Comparison of ENCODE assay signal across 25 cellular contexts in the genomic region with DNA sequence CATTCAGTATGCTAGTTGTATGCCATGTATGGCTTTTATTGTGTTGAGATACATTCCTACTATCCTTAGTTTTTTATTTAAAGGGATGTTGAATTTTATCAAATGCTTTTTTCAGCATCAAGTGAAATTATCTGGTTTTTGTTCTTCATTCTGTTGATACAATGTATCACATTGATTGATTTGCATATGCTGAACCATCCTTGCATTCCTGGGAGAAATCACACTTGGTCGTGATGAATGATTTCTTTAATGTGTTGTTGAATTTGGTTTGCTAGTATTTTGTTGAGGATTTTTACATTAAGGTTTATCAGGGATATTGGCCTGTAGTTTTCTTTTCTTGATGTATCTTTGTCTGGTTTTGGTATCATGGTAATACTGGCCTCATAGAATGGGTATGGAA. TPM values are rescaled to one million over a fixed set of nuclear protein-coding genes. Genes with fewer than 3 reads are reported as not detected.
A peak's percentile ranks its signal among the peaks of the same experiment; 100 is the strongest.
DNase-seq lines count a peak whose midpoint lies in the region; ATAC-seq, FAIRE-seq and TF ChIP-seq lines count a peak whose summit lies in the region.
"Had no signal": no experiment of that assay in that cellular context is flagged by ENCODE, and none has a peak within 500 bp of the region (broad histone marks: within the 10 kb centered on the region; RNA-seq: fewer than 3 reads in every experiment).

No MANE protein-coding gene starts in this region.

- H3K36me3 Mint-ChIP-seq in astrocyte (ENCODE audit: low read depth, unreplicated experiment) = no peaks in the 10 kb centered on the region
- H3K36me3 Mint-ChIP-seq in immature natural killer cell = peaks cover 14 to 17% (median 14%) of the 10 kb centered on the region in 3 donors
- H3K36me3 Mint-ChIP-seq: CD14-positive monocyte had no signal

- H3K9ac ChIP-seq in astrocyte (ENCODE audit: low read length) = no peak overlapping the region
- H3K9ac ChIP-seq: BLaER1 treated with 17β-estradiol and CSF1 and Interleukin-3, amounts not matched to agents 10 nM and 100 nM had no signal

- peak; percentile 9 for FAIRE-seq in GM18507 (lab: Jason Lieb, UNC)
- FAIRE-seq in astrocyte (lab: Jason Lieb, UNC) = peak; percentile 39
- FAIRE-seq: A549, D721Med, GM12878, H1 had no signal

- no peaks in the 10 kb centered on the region for H3K36me3 ChIP-seq in HEK293 (ENCODE audit: control insufficient read depth in 2 of 2, insufficient read depth in 1 of 2, low read length in 2 of 2)
- no peaks in the 10 kb centered on the region for H3K36me3 ChIP-seq in astrocyte (ENCODE audit: insufficient read depth, low read length)
- H3K36me3 ChIP-seq: BE2C; BLaER1 treated with 17β-estradiol and CSF1 and Interleukin-3, amounts not matched to agents 10 nM and 100 nM had no signal

- CTCF ChIA-PET in HEK293 (lab: Yijun Ruan, JAX) = no interaction called here

- H3K27me3 ChIP-seq in astrocyte (ENCODE audit: insufficient read depth, low read length) = no peaks in the 10 kb centered on the region
- H3K27me3 ChIP-seq: BE2C; BLaER1 treated with 17β-estradiol and CSF1 and Interleukin-3, amounts not matched to agents 10 nM and 100 nM had no signal

- H3K27me3 Mint-ChIP-seq in astrocyte (ENCODE audit: low read depth, unreplicated experiment) = no peaks in the 10 kb centered on the region
- peaks cover 0 to 2% (median 1%) of the 10 kb centered on the region in 3 donors for H3K27me3 Mint-ChIP-seq in immature natural killer cell (ENCODE audit: low read depth in 3 of 3)
- H3K27me3 Mint-ChIP-seq: CD4-positive, alpha-beta T cell; CD8-positive, alpha-beta memory T cell had no signal

- ATAC-seq in GM18867 (IDR thresholded peaks at IDR 0.05; ENCODE audit: unreplicated experiment) = no peak
- ATAC-seq: A549, GM12878 had no signal

- H3K9me3 ChIP-seq in HEK293 (ENCODE audit: control insufficient read depth, insufficient read depth, low read depth, low read length) = no peaks in the 10 kb centered on the region; the same call in 1 of the 2 replicates
- H3K9me3 ChIP-seq in astrocyte (ENCODE audit: insufficient read depth, low read depth, low read length) = no peaks in the 10 kb centered on the region
- H3K9me3 ChIP-seq: BE2C had no signal

- POLR2A ChIA-PET in HEK293 (lab: Yijun Ruan, JAX) = no interaction called here

- H3K27ac Mint-ChIP-seq in astrocyte (ENCODE audit: unreplicated experiment) (no peak overlapping the region), immature natural killer cell (no peak overlapping the region)
- H3K27ac Mint-ChIP-seq: CD14-positive monocyte; CD4-positive, alpha-beta T cell had no signal

- no peak overlapping the region for H2AFZ ChIP-seq in astrocyte (ENCODE audit: low read depth, low read length)

- H3K4me3 ChIP-seq in HEK293 (ENCODE audit: low read depth, low read length) (no peak overlapping the region), astrocyte (ENCODE audit: insufficient read depth, low read depth, low read length) (no peak overlapping the region)
- H3K4me3 ChIP-seq: A549; BLaER1 treated with 17β-estradiol and CSF1 and Interleukin-3, amounts not matched to agents 10 nM and 100 nM; GM12878 had no signal

- H3K4me1 ChIP-seq in HEK293 (ENCODE audit: control insufficient read depth, insufficient read depth, low read length) (no peaks in the 10 kb centered on the region), astrocyte (ENCODE audit: insufficient read depth, low read length) (peaks cover 22% of the 10 kb centered on the region)
- H3K4me1 ChIP-seq: BE2C had no signal

- H3K9me3 Mint-ChIP-seq in astrocyte (ENCODE audit: unreplicated experiment) (peaks cover 4% of the 10 kb centered on the region), immature natural killer cell (peaks cover 17 to 29% (median 23%) of the 10 kb centered on the region in 6 donors)

- H3K27ac ChIP-seq in HEK293 (ENCODE audit: extremely low read depth, low read depth, low read length) = no peak overlapping the region
- no peak overlapping the region for H3K27ac ChIP-seq in astrocyte (ENCODE audit: low read depth, low read length)
- H3K27ac ChIP-seq: A549; BLaER1 treated with 17β-estradiol and CSF1 and Interleukin-3, amounts not matched to agents 10 nM and 100 nM had no signal

- H4K20me1 ChIP-seq in astrocyte (ENCODE audit: insufficient read depth, low read length) = no peaks in the 10 kb centered on the region
- H4K20me1 ChIP-seq: BLaER1 treated with 17β-estradiol and CSF1 and Interleukin-3, amounts not matched to agents 10 nM and 100 nM had no signal

- H3K4me1 Mint-ChIP-seq in astrocyte (ENCODE audit: low read depth, unreplicated experiment) (peaks cover 17% of the 10 kb centered on the region), immature natural killer cell (no peaks in the 10 kb centered on the region)

- H3K79me2 ChIP-seq in astrocyte (ENCODE audit: insufficient read depth, low read length) = no peaks in the 10 kb centered on the region

- no peak overlapping the region for H3K4me2 ChIP-seq in astrocyte (ENCODE audit: low read length)
- H3K4me2 ChIP-seq: A549; BLaER1 treated with 17β-estradiol and CSF1 and Interleukin-3, amounts not matched to agents 10 nM and 100 nM had no signal

- DNase-seq in GM18507 (ENCODE audit: extremely low spot score, insufficient read length, low read depth) = no peak
- DNase-seq in astrocyte (ENCODE audit: low read depth) = no peak
- DNase-seq in left kidney (ENCODE audit: low read depth, low spot score) = peak; percentile 11
- no peak for DNase-seq in immature natural killer cell
- DNase-seq in activated CD8-positive, alpha-beta memory T cell treated with anti-CD3 and anti-CD28 coated beads for 24 hours = no peak
- DNase-seq: 8988T; ACHN; AML-193; BE2C; CD4-positive, alpha-beta T cell; CD8-positive, alpha-beta memory T cell; DMS 273 treated with DMSO at 0.1 percent for 48 hours; DMS79; EL; GDM1; H7; HCEC 1CT had no signal

- H3K4me3 Mint-ChIP-seq in astrocyte (ENCODE audit: unreplicated experiment) (no peak overlapping the region), immature natural killer cell (no peak overlapping the region)
- H3K4me3 Mint-ChIP-seq: CD14-positive monocyte; CD4-positive, alpha-beta T cell; CD8-positive, alpha-beta memory T cell had no signal

- TF ChIP-seq CTCF in HEK293 (tag by site-specific recombination; IDR thresholded peaks at IDR 0.05) = no peak
- no peak for TF ChIP-seq CTCF in astrocyte (IDR thresholded peaks at IDR 0.05; ENCODE audit: insufficient read depth, low read depth, low read length)

TF ChIP-seq in HEK293, 187 proteins besides CTCF, POLR2A, EP300 and RAD21:
- TF ChIP-seq ZNF843 (tag by site-specific recombination; IDR thresholded peaks at IDR 0.05) = no peak
- no peak for TF ChIP-seq ZFHX2 (tag by site-specific recombination; conservative IDR thresholded peaks at IDR 0.05)
- no peak for TF ChIP-seq ZNF510 (tag by site-specific recombination; IDR thresholded peaks at IDR 0.05; ENCODE audit: insufficient replicate concordance)
- TF ChIP-seq RBAK (tag by site-specific recombination; IDR thresholded peaks at IDR 0.05) = no peak
- TF ChIP-seq ZNF488 (tag by site-specific recombination; IDR thresholded peaks at IDR 0.05) = no peak
- TF ChIP-seq TRIM28 (IDR thresholded peaks at IDR 0.05; ENCODE audit: borderline replicate concordance, low read length) = 0 out of 2 replicates have a peak, but pooled peaks have one; percentile 23
- peak; percentile 36 for TF ChIP-seq SETDB1 (IDR thresholded peaks at IDR 0.05; ENCODE audit: insufficient read length, low read length)

RNA-seq across cellular contexts. Expression of gene CD28, which starts 49.7 kb away (rescaled TPM):
- total RNA-seq in astrocyte = not detected in 2 replicates
- polyA plus RNA-seq in immature natural killer cell = under 1 TPM; 0.04 to 0.37 (median 0.13) TPM
- total RNA-seq: H1, H7 had no signal
- polyA plus RNA-seq: A549, H1 had no signal
